8 cellular contexts compared by ENCODE assay signal in the genomic region with DNA sequence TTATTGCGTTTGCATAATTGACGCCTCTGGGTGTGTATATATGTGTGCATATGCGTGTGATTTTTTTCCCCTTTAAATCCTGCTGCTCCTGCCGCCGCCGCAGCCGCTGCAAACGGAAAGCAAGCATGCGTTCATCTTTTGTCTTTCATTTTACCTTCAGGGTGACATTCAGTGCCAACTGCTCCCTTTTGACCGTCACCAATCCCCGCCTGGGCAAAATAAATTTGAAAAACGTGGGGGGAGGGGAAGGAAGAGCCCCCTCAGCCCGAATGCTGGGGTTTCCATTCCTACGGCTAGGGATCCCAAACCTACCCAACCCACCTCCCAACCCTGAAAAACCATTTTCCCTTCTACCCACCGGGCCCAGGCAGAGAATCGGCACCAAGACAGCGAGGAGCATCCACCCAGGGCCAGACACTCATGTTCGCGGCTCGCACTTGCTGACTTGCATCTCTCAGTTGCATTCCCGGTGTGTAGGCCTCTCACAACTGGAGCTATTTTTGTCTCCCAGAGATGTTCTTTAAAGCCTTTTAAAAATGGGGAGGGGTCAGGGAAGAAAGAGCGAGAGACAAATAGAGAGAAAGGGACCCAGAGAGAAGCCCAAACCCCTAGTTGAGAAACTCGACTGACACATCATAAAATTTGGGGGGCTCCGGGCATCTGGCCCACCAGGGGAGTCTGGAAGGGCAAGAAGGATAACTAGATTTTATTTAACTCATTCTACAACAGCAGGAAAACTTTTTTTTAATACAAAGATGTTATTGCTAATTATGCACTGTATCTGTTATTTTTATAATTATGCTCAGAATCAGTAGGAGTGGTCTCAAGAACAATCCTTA.
DNase-seq lines count a peak whose midpoint lies in the region; ATAC-seq and TF ChIP-seq lines count a peak whose summit lies in the region.

No MANE protein-coding gene starts in this region.

- H3K27me3 ChIP-seq in BE2C = peaks cover 14% of the 10 kb centered on the region
- H3K27me3 ChIP-seq in neuronal stem cell (ENCODE audit: control insufficient read depth in 3 of 3, insufficient read depth in 3 of 3, low read depth in 1 of 3, low read length in 3 of 3) = peaks cover 0 to 4% (median 0%) of the 10 kb centered on the region in 3 experiments

- WGBS in neuronal stem cell (ENCODE audit: extremely low coverage in 2 of 2, insufficient read length in 2 of 2, insufficient replicate concordance in 1 of 2), 2 donors = no CpG with 5 or more reads among the region's 24 CpGs

- no peaks in the 10 kb centered on the region for H3K79me1 ChIP-seq in neuronal stem cell (ENCODE audit: low read depth, low read length)

- H3K18ac ChIP-seq in neuronal stem cell (ENCODE audit: low read length) = peak overlapping the region; percentile 25

- no peak overlapping the region for H2BK5ac ChIP-seq in neuronal stem cell (ENCODE audit: low read length)

- H3K4me1 ChIP-seq in BE2C (no peaks in the 10 kb centered on the region), neuronal stem cell (ENCODE audit: control insufficient read depth in 2 of 2, insufficient read depth in 1 of 2, low read depth in 1 of 2, low read length in 2 of 2) (peaks cover 4 to 13% of the 10 kb centered on the region in 2 donors)

- H2BK120ac ChIP-seq in neuronal stem cell (ENCODE audit: low read depth, low read length) = no peak overlapping the region

- ATAC-seq in HG03442 (IDR thresholded peaks at IDR 0.05; ENCODE audit: unreplicated experiment) = no peak
- ATAC-seq in omental fat pad (ENCODE audit: low FRiP score) = no peak
- ATAC-seq in GM18861 (IDR thresholded peaks at IDR 0.05; ENCODE audit: unreplicated experiment) = no peak
- no peak for ATAC-seq in GM19351 (IDR thresholded peaks at IDR 0.05; ENCODE audit: unreplicated experiment)

- no peak overlapping the region for H2BK12ac ChIP-seq in neuronal stem cell (ENCODE audit: low read length)

- H3K4me3 ChIP-seq in BE2C (ENCODE audit: low read depth, low read length) = peak overlapping the region; percentile 58
- H3K4me3 ChIP-seq in fibroblast of pulmonary artery (replicated peaks; ENCODE audit: low read depth, low read length) = peak overlapping the region; percentile 58
- H3K4me3 ChIP-seq in neuronal stem cell (ENCODE audit: low read length in 2 of 2) = peak overlapping the region; percentile 47 to 56

- TF ChIP-seq CTCF in BE2C (IDR thresholded peaks at IDR 0.05; ENCODE audit: low read depth, low read length) (no peak), fibroblast of pulmonary artery (IDR thresholded peaks at IDR 0.05; ENCODE audit: low read length, missing control alignments) (no peak), omental fat pad (IDR thresholded peaks at IDR 0.05) (no peak)

- H3K9ac ChIP-seq in neuronal stem cell (ENCODE audit: low read depth, low read length, poor library complexity) = peak overlapping the region; percentile 60

- H3K4me2 ChIP-seq in neuronal stem cell (ENCODE audit: insufficient read depth, low read length, poor library complexity, severe bottlenecking) = peak overlapping the region; percentile 87

- no peak overlapping the region for H3K14ac ChIP-seq in neuronal stem cell (ENCODE audit: low read length)

- H4K8ac ChIP-seq in neuronal stem cell (ENCODE audit: low read depth, low read length) = no peak overlapping the region

- no peak overlapping the region for H3K27ac ChIP-seq in neuronal stem cell (replicated peaks; ENCODE audit: low read length)

- H3K4ac ChIP-seq in neuronal stem cell (ENCODE audit: low read length) = no peak overlapping the region

- H3K9me3 ChIP-seq in BE2C = no peaks in the 10 kb centered on the region
- H3K9me3 ChIP-seq in neuronal stem cell (replicated peaks in 1 of 2; ENCODE audit: control insufficient read depth in 2 of 2, insufficient read depth in 1 of 2, low read depth in 1 of 2, low read length in 2 of 2) = no peaks in the 10 kb centered on the region

- no peak overlapping the region for H2BK15ac ChIP-seq in neuronal stem cell (ENCODE audit: low read length)

- no peaks in the 10 kb centered on the region for H3K36me3 ChIP-seq in BE2C
- no peaks in the 10 kb centered on the region for H3K36me3 ChIP-seq in neuronal stem cell (replicated peaks in 1 of 2; ENCODE audit: control insufficient read depth in 2 of 2, insufficient read depth in 2 of 2, low read length in 2 of 2)

- no peak overlapping the region for H2AK5ac ChIP-seq in neuronal stem cell (ENCODE audit: low read depth, low read length)

- DNase-seq in BE2C (no peak), NCI-H510A treated with DMSO at 0.1 percent for 48 hours (lab: John Stamatoyannopoulos, UW) (peak; percentile 49), fibroblast of pulmonary artery (ENCODE audit: low read depth) (no peak), neuronal stem cell (ENCODE audit: low spot score) (no peak), omental fat pad (ENCODE audit: low spot score) (no peak)

- H4K91ac ChIP-seq in neuronal stem cell (ENCODE audit: low read depth, low read length, poor library complexity) = no peak overlapping the region

- H2AFZ ChIP-seq in neuronal stem cell (ENCODE audit: low read length) = peak overlapping the region; percentile 96

- H3K23ac ChIP-seq in neuronal stem cell (ENCODE audit: low read depth, low read length, poor library complexity) = no peak overlapping the region
